ENCODE assay signal across 24 cellular contexts in the genomic region with DNA sequence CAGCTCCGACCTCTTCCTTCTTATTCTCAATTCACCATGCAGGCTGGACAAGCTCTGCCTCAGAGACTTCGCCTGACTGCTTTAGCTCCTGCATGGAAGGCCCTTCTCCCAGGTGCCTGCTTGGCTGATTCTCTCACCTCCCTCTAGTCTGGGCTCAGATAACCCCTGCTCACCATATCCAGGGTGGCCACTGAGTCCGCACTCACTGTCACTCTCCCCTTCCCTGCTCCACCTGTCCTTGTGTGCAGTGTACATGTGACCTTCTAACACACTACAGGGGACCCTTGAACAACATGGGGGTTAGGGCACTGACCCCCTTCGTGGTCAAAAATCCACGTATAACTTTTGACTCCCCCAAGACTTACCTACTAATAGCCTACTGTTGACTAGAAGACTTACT.
"Had no signal": no experiment of that assay in that cellular context is flagged by ENCODE, and none has a peak within 500 bp of the region (broad histone marks: within the 10 kb centered on the region; RNA-seq: fewer than 3 reads in every experiment).

No MANE protein-coding gene starts in this region.

- H3K36me3 ChIP-seq: MG63, SJSA1 had no signal

- FAIRE-seq: RCC 7860 had no signal

- DNase-seq: IMR-90, Karpas-422, KG1, MG63, NCI-H1092, NCI-H1105 treated with DMSO at 0.1 percent for 48 hours, NCI-H1417 treated with DMSO at 0.1 percent for 48 hours, NCI-H146, NCI-H1694 treated with DMSO at 0.1 percent for 48 hours, NCI-H1930, NCI-H2081, NCI-H2107, NCI-H226, NCI-H446, NCI-H510A, NCI-H524 treated with DMSO at 0.1 percent for 48 hours, NCI-H69, NCI-H774, Right ventricle myocardium superior, RPMI8226, SIG-M5 had no signal

- H3K9me3 ChIP-seq: MG63, SJSA1 had no signal

- H3K4me3 ChIP-seq: MG63, SJSA1, SK-N-MC had no signal

- H3K4me1 ChIP-seq: SJSA1 had no signal

- H3K27ac ChIP-seq: SJSA1, SK-N-MC had no signal

- H3K27me3 ChIP-seq: SJSA1 had no signal
